ENCODE assay signal across 8 cellular contexts in the genomic region with DNA sequence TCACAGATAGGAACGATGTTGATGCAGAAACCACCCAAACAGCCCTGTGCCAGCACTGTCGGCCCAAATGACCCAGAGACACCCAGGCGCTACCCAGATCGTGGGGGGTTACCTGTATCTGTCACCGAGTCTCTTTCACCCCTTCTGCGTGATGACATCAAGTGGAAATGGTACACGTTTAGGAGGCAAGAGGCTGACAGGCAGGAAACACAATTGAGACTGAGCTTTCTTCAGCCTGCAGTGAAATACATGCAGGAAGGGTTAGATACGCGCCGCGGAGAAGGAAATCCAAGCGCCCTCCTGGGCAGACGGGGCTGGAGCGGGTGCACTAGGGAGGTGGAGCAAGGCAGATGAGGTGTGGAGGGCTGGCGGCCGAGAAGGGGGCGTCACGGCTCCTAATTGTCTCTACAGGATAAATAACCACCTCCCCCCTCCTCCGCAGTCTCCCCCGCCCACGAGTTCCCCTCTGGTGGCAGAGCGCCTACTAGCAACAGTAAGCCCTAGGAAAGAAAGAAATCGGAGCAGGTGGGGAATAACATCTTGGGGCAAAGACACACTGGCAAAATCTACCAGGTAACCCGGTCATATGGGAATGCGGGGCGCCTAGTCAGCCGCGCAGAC. TPM values are rescaled to one million over a fixed set of nuclear protein-coding genes. Genes with fewer than 3 reads are reported as not detected.
DNase-seq lines count a peak whose midpoint lies in the region; ATAC-seq, FAIRE-seq and TF ChIP-seq lines count a peak whose summit lies in the region.

Gene RNF152, minus strand, starts transcription at position 325 of the 621 bp plus-strand sequence. CDS start 76,544 bp downstream, outside the sequence.

- H3K27ac ChIP-seq in BLaER1: no peak within 1 kb of the TSS
- peak within 1 kb of the TSS; percentile 67 for H3K27ac ChIP-seq in endothelial cell of umbilical vein (ENCODE audit: insufficient read depth, low read depth, low read length)

- DNase-seq in LNCaP clone FGC (ENCODE audit: low read depth): no peak
- peak; percentile 10 to 18 for DNase-seq in activated CD8-positive, alpha-beta memory T cell treated with anti-CD3 and anti-CD28 coated beads for 4 hours (ENCODE audit: low read depth in 2 of 2)
- DNase-seq in endothelial cell of umbilical vein (ENCODE audit: low read depth, low spot score): peak; percentile 71
- no peak for DNase-seq in NCI-H526 (lab: John Stamatoyannopoulos, UW)

- TF ChIP-seq CTCF in LNCaP clone FGC (IDR thresholded peaks at IDR 0.05; ENCODE audit: control insufficient read depth, extremely low read depth, insufficient read depth) (no peak), endothelial cell of umbilical vein (IDR thresholded peaks at IDR 0.05; ENCODE audit: extremely low read depth in 1 of 2, insufficient read depth in 1 of 2, low read depth in 1 of 2, low read length in 2 of 2) (peak in 1 of 2 donors; percentile 51), subcutaneous adipose tissue (IDR thresholded peaks at IDR 0.05; ENCODE audit: low read depth) (no peak)

- H3K4me3 ChIP-seq in BLaER1 (peak within 1 kb of the TSS; percentile 89), LNCaP clone FGC (ENCODE audit: low read depth, low read length) (peak within 1 kb of the TSS; percentile 64), endothelial cell of umbilical vein (replicated peaks in 1 of 3; ENCODE audit: insufficient read depth in 1 of 3, low read depth in 1 of 3, low read length in 3 of 3) (peak within 1 kb of the TSS; percentile 83 to 98 (median 87)), mononuclear cell (ENCODE audit: low read length) (peak within 1 kb of the TSS; percentile 42)

- POLR2A ChIA-PET in endothelial cell of umbilical vein (lab: Charles Lee): interaction anchor here (1.0 to 1.5 kb wide), 3 partner anchors 59 to 259 kb away, joined by 3 to 4 read pairs (median 4); no protein-coding TSS in a partner anchor

- intact Hi-C loops in endothelial cell of umbilical vein (cut with micrococcal nuclease): loop anchor here (1.0 to 5.0 kb wide), 7 partner anchors 106 to 341 kb away; no protein-coding TSS in a partner anchor

- no TSS peak for BruUV-seq in endothelial cell of umbilical vein (replicated peaks; lab: Mats Ljungman, UMichigan)

- TF ChIP-seq POLR2A in endothelial cell of umbilical vein (IDR thresholded peaks at IDR 0.05; ENCODE audit: low read depth, low read length): no peak

- FAIRE-seq in endothelial cell of umbilical vein (lab: Jason Lieb, UNC): peak; percentile 73

- peaks cover 25% of the 10 kb centered on the region for H3K27me3 ChIP-seq in BLaER1
- no peaks in the 10 kb centered on the region for H3K27me3 ChIP-seq in endothelial cell of umbilical vein (ENCODE audit: control insufficient read depth in 2 of 2, insufficient read depth in 2 of 2, low read length in 2 of 2)
- H3K27me3 ChIP-seq in mononuclear cell (ENCODE audit: insufficient read depth, low read length): peaks cover 68% of the 10 kb centered on the region

- ATAC-seq in GM19324 (IDR thresholded peaks at IDR 0.05; ENCODE audit: low FRiP score, unreplicated experiment): no peak

- H3K9me1 ChIP-seq in endothelial cell of umbilical vein (replicated peaks; ENCODE audit: control insufficient read depth, extremely low read depth, insufficient read depth, low read length): no peaks in the 10 kb centered on the region

- 0 out of 2 replicates have a peak, but pooled peaks cover 7% of the 10 kb centered on the region for H4K20me1 ChIP-seq in BLaER1
- no peaks in the 10 kb centered on the region for H4K20me1 ChIP-seq in endothelial cell of umbilical vein (replicated peaks; ENCODE audit: control insufficient read depth, extremely low read depth, insufficient read depth, low read length)

- peaks cover 52% of the 10 kb centered on the region for H3K79me2 ChIP-seq in endothelial cell of umbilical vein (ENCODE audit: control insufficient read depth, insufficient read depth, low read length)

- H3K4me2 ChIP-seq in BLaER1 (peak within 1 kb of the TSS; percentile 98), endothelial cell of umbilical vein (ENCODE audit: insufficient read depth, low read length) (peak within 1 kb of the TSS; percentile 95)

- CTCF ChIA-PET in endothelial cell of umbilical vein (lab: Charles Lee): interaction anchor here (0.5 to 4.6 kb wide), 25 partner anchors 9 to 390 kb away, joined by 3 to 54 read pairs (median 4); no protein-coding TSS in a partner anchor

- peaks cover 20% of the 10 kb centered on the region for H3K4me1 ChIP-seq in BLaER1
- peaks cover 28% of the 10 kb centered on the region for H3K4me1 ChIP-seq in endothelial cell of umbilical vein (ENCODE audit: control insufficient read depth, extremely low read depth, insufficient read depth, low read length)
- peaks cover 17% of the 10 kb centered on the region for H3K4me1 ChIP-seq in mononuclear cell (ENCODE audit: insufficient read depth, low read length)

- H3K36me3 ChIP-seq in BLaER1 (no peaks in the 10 kb centered on the region), endothelial cell of umbilical vein (ENCODE audit: control insufficient read depth in 2 of 2, extremely low read depth in 1 of 2, insufficient read depth in 2 of 2, low read length in 2 of 2) (peaks cover 12 to 13% of the 10 kb centered on the region in 2 experiments)

- H2AFZ ChIP-seq in endothelial cell of umbilical vein (ENCODE audit: low read depth, low read length): peak within 1 kb of the TSS; percentile 100

- H3K9ac ChIP-seq in BLaER1 (peak within 1 kb of the TSS; percentile 75), endothelial cell of umbilical vein (replicated peaks; ENCODE audit: extremely low read depth, insufficient read depth, low read length) (peak within 1 kb of the TSS; percentile 76)

- no peaks in the 10 kb centered on the region for H3K9me3 ChIP-seq in BLaER1
- H3K9me3 ChIP-seq in endothelial cell of umbilical vein (replicated peaks; ENCODE audit: control insufficient read depth, insufficient read depth, low read length): no peaks in the 10 kb centered on the region
- H3K9me3 ChIP-seq in mononuclear cell (ENCODE audit: low read depth, low read length): no peaks in the 10 kb centered on the region

- dilution Hi-C loops in endothelial cell of umbilical vein (cut with MboI; ENCODE audit: extremely low pct_ligation_motif_present, low sequenced_read_pairs): no loop called here

TF ChIP-seq in endothelial cell of umbilical vein, 7 proteins besides CTCF, POLR2A, EP300 and RAD21:
- TF ChIP-seq GATA2 (IDR thresholded peaks at IDR 0.05; ENCODE audit: insufficient read depth, insufficient read length, low read depth, low read length) (no peak), JUN (IDR thresholded peaks at IDR 0.05; ENCODE audit: borderline replicate concordance, insufficient read depth, insufficient read length, low read depth) (no peak)

RNA-seq across cellular contexts. Expression of gene RNF152, which starts in this region (rescaled TPM):
- total RNA-seq in endothelial cell of umbilical vein (24.0 and 27.5 TPM in 2 replicates), mononuclear cell (0.73 TPM), subcutaneous adipose tissue (10 to 100 TPM; 11.7 to 19.6 (median 17.0) TPM)
- 16.0 and 20.8 TPM in 2 replicates for polyA plus RNA-seq in endothelial cell of umbilical vein
- polyA plus RNA-seq in endothelial cell of umbilical vein (2011; cell fraction: cytosol; rRNA removed): 9.4 and 11.1 TPM in 2 replicates
- 14.4 and 16.8 TPM in 2 replicates for polyA plus RNA-seq in endothelial cell of umbilical vein (2011; cell fraction: nucleus; rRNA removed)
- 6.1 and 8.4 TPM in 2 replicates for polyA plus RNA-seq in endothelial cell of umbilical vein (2012)
- polyA minus RNA-seq in endothelial cell of umbilical vein: 82.1 and 95.5 TPM in 2 replicates
- not detected for polyA minus RNA-seq in endothelial cell of umbilical vein (2011; cell fraction: cytosol; rRNA and poly(A)+ RNA removed)
- polyA minus RNA-seq in endothelial cell of umbilical vein (2011; cell fraction: nucleus; rRNA and poly(A)+ RNA removed): 57.2 and 64.8 TPM in 2 replicates

Comparison
In these comparisons a context has a peak if more than half of its experiments do, and no peak if none do; other contexts are left out.
1. DNase-seq: peak in activated CD8-positive, alpha-beta memory T cell treated with anti-CD3 and anti-CD28 coated beads for 4 hours (2 of 2) and endothelial cell of umbilical vein (single experiment); none in LNCaP clone FGC (single experiment) and NCI-H526 (0 of 2).
2. Peak in every context shown above with its lines, with median percentiles within 50 percentile points of each other: H3K4me3 ChIP-seq.